Comparison of ENCODE assay signal across 17 cellular contexts in the genomic region with DNA sequence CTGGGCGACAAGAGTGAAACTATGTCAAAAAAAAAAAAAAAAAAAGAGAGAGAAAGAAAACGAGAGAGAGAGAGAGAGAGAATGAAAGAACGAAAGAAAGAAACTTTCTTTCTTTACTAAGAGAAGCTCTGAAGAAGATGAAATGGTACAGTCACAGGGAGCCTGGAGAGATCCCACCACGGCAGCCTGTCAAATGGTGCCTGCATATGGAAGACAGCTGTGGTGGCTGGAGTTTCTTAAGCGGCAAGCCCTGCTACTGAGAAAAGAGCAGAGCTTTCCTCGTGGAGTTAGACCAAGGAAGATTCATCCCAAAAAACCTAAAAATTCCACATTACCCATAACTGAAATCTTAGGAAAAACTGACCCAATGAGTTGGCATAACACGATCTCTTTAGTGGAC.
"Had no signal": no experiment of that assay in that cellular context is flagged by ENCODE, and none has a peak within 500 bp of the region (broad histone marks: within the 10 kb centered on the region; RNA-seq: fewer than 3 reads in every experiment).

No MANE protein-coding gene starts in this region.

- H3K4me1 ChIP-seq: colonic mucosa had no signal

- H3K27me3 ChIP-seq: body of pancreas, colonic mucosa, right atrium auricular region had no signal

- H3K27ac ChIP-seq: body of pancreas, colonic mucosa, right atrium auricular region had no signal

- H3K27ac Mint-ChIP-seq: activated CD4-positive, alpha-beta memory T cell treated with anti-CD3 and anti-CD28 coated beads, Interleukin-2, amount 10 ng/mL, durations not matched to agents 7 days and 5 days; activated naive CD8-positive, alpha-beta T cell treated with anti-CD3 and anti-CD28 coated beads for 36 hours; stimulated activated naive CD8-positive, alpha-beta T cell treated with anti-CD3 and anti-CD28 coated beads, Interleukin-15, amount 100 ng/mL, for 72 hours; type B pancreatic cell had no signal

- DNase-seq: activated CD4-positive, alpha-beta memory T cell treated with anti-CD3 and anti-CD28 coated beads, Interleukin-2, amount 10 ng/mL, durations not matched to agents 7 days and 5 days; activated CD4-positive, alpha-beta T cell treated with anti-CD3 and anti-CD28 coated beads for 4 hours; activated naive CD8-positive, alpha-beta T cell treated with anti-CD3 and anti-CD28 coated beads for 36 hours; activated T-cell treated with anti-CD3 and anti-CD28 coated beads, Interleukin-2, amount 50 U/mL, for 48 hours; amygdala; body of pancreas; central memory CD4-positive, alpha-beta T cell; colonic mucosa; mucosa of descending colon; naive thymus-derived CD8-positive, alpha-beta T cell; posterior cingulate gyrus; stimulated activated naive CD8-positive, alpha-beta T cell treated with anti-CD3 and anti-CD28 coated beads, Interleukin-15, amount 100 ng/mL, for 72 hours; SW 1271 had no signal

- H3K9me3 ChIP-seq: body of pancreas, colonic mucosa, mucosa of descending colon, right atrium auricular region had no signal

- ATAC-seq: body of pancreas; mucosa of descending colon; naive thymus-derived CD8-positive, alpha-beta T cell; stimulated activated naive CD8-positive, alpha-beta T cell treated with anti-CD3 and anti-CD28 coated beads, Interleukin-15, amount 100 ng/mL, for 72 hours; WTC11 had no signal

- H3K9me3 Mint-ChIP-seq: activated CD4-positive, alpha-beta memory T cell treated with anti-CD3 and anti-CD28 coated beads, Interleukin-2, amount 10 ng/mL, durations not matched to agents 7 days and 5 days; activated naive CD8-positive, alpha-beta T cell treated with anti-CD3 and anti-CD28 coated beads for 36 hours; naive thymus-derived CD8-positive, alpha-beta T cell; stimulated activated naive CD8-positive, alpha-beta T cell treated with anti-CD3 and anti-CD28 coated beads, Interleukin-15, amount 100 ng/mL, for 72 hours; type B pancreatic cell; WTC11 had no signal

- H3K27me3 Mint-ChIP-seq: activated CD4-positive, alpha-beta memory T cell treated with anti-CD3 and anti-CD28 coated beads, Interleukin-2, amount 10 ng/mL, durations not matched to agents 7 days and 5 days; activated naive CD8-positive, alpha-beta T cell treated with anti-CD3 and anti-CD28 coated beads for 36 hours; naive thymus-derived CD8-positive, alpha-beta T cell; stimulated activated naive CD8-positive, alpha-beta T cell treated with anti-CD3 and anti-CD28 coated beads, Interleukin-15, amount 100 ng/mL, for 72 hours; type B pancreatic cell had no signal

- H3K4me3 ChIP-seq: body of pancreas, colonic mucosa, lung, mucosa of descending colon, right atrium auricular region had no signal

- H3K36me3 ChIP-seq: colonic mucosa, right atrium auricular region had no signal

- H3K4me3 Mint-ChIP-seq: activated CD4-positive, alpha-beta memory T cell treated with anti-CD3 and anti-CD28 coated beads, Interleukin-2, amount 10 ng/mL, durations not matched to agents 7 days and 5 days; activated naive CD8-positive, alpha-beta T cell treated with anti-CD3 and anti-CD28 coated beads for 36 hours; naive thymus-derived CD8-positive, alpha-beta T cell; stimulated activated naive CD8-positive, alpha-beta T cell treated with anti-CD3 and anti-CD28 coated beads, Interleukin-15, amount 100 ng/mL, for 72 hours; type B pancreatic cell; WTC11 had no signal

- H3K36me3 Mint-ChIP-seq: activated naive CD8-positive, alpha-beta T cell treated with anti-CD3 and anti-CD28 coated beads for 36 hours; WTC11 had no signal
